ENCODE assay signal across 7 cellular contexts in the genomic region with DNA sequence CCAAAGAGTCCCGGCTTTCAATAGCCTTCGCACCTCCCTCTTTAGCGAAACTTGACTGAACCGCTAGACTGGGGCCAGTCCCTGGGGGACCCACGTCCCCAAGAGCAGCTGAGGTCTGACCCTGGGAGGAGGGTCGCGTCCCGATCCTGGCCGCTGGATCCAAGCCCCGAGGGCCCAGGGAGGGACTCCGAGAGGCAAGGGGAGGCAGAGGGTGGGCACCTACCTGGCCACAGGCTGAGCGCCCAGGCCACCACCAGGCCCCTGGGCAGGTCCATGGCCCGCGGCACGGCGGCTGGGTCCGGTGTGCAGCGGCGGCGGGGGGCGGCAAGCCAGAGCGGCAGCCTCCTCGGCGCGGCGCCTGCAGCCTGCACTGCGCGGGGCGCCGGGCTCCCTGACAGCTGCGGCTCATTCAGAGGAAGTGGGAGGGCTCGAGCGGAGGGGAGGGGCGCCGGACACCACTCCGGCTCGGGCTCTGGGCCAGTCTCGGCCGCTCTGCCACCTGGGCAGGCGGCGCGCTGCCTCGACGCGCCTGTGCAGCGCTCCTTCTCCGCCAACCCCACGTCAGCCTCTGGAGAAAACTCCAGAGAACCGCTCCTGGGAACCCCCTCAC.
DNase-seq lines count a peak whose midpoint lies in the region; ATAC-seq and TF ChIP-seq lines count a peak whose summit lies in the region.

A gene with protein sequence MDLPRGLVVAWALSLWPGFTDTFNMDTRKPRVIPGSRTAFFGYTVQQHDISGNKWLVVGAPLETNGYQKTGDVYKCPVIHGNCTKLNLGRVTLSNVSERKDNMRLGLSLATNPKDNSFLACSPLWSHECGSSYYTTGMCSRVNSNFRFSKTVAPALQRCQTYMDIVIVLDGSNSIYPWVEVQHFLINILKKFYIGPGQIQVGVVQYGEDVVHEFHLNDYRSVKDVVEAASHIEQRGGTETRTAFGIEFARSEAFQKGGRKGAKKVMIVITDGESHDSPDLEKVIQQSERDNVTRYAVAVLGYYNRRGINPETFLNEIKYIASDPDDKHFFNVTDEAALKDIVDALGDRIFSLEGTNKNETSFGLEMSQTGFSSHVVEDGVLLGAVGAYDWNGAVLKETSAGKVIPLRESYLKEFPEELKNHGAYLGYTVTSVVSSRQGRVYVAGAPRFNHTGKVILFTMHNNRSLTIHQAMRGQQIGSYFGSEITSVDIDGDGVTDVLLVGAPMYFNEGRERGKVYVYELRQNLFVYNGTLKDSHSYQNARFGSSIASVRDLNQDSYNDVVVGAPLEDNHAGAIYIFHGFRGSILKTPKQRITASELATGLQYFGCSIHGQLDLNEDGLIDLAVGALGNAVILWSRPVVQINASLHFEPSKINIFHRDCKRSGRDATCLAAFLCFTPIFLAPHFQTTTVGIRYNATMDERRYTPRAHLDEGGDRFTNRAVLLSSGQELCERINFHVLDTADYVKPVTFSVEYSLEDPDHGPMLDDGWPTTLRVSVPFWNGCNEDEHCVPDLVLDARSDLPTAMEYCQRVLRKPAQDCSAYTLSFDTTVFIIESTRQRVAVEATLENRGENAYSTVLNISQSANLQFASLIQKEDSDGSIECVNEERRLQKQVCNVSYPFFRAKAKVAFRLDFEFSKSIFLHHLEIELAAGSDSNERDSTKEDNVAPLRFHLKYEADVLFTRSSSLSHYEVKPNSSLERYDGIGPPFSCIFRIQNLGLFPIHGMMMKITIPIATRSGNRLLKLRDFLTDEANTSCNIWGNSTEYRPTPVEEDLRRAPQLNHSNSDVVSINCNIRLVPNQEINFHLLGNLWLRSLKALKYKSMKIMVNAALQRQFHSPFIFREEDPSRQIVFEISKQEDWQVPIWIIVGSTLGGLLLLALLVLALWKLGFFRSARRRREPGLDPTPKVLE (minus strand): TSS at position 372 of the 610 bp plus-strand sequence. CDS start 97 bp downstream, at position 275.

- H3K9me3 ChIP-seq in tibial artery: no peaks in the 10 kb centered on the region

- no peaks in the 10 kb centered on the region for H3K36me3 ChIP-seq in tibial artery

- no peak for TF ChIP-seq CTCF in cardiac fibroblast (IDR thresholded peaks at IDR 0.05; ENCODE audit: low read depth, low read length)
- no peak for TF ChIP-seq CTCF in tibial artery (IDR thresholded peaks at IDR 0.05)

- peak within 1 kb of the TSS; percentile 77 to 82 for H3K27ac ChIP-seq in tibial artery

- H3K27me3 ChIP-seq in tibial artery: no peaks in the 10 kb centered on the region

- peak within 1 kb of the TSS; percentile 72 to 76 for H3K4me3 ChIP-seq in cardiac fibroblast (replicated peaks in 1 of 2; ENCODE audit: low read depth in 2 of 2, low read length in 2 of 2)
- peak within 1 kb of the TSS; percentile 63 to 87 for H3K4me3 ChIP-seq in tibial artery

- intact Hi-C loops in tibial artery (cut with DNase I; ENCODE audit: low total_unique reads): no loop called here

- peaks cover 0 to 50% (median 21%) of the 10 kb centered on the region in 4 donors for H3K4me1 ChIP-seq in tibial artery

- DNase-seq in NCI-H2196 (lab: John Stamatoyannopoulos, UW; ENCODE audit: unreplicated experiment) (peak; percentile 45), cardiac fibroblast (ENCODE audit: low read depth in 2 of 2) (peak; percentile 56 to 69), left kidney (ENCODE audit: low read depth, low spot score) (peak; percentile 89), tibial artery (peak; percentile 82 to 91), RKO (ENCODE audit: low spot score) (no peak)
- no peak for DNase-seq in stimulated activated CD4-positive, alpha-beta T cell treated with anti-CD3 and anti-CD28 coated beads, Interleukin-4, amount 100 ng/mL, for 24 hours

- ATAC-seq in GM19438 (IDR thresholded peaks at IDR 0.05; ENCODE audit: low read depth, unreplicated experiment): peak; percentile 67

Comparison
In these comparisons a context has a peak if more than half of its experiments do, and no peak if none do; other contexts are left out.
1. DNase-seq: peak in NCI-H2196 (single experiment), cardiac fibroblast (2 of 2), left kidney (single experiment) and tibial artery (2 of 2); none in RKO (single experiment) and stimulated activated CD4-positive, alpha-beta T cell treated with anti-CD3 and anti-CD28 coated beads, Interleukin-4, amount 100 ng/mL, for 24 hours (single experiment).